In genomic region chr15:70217246-70218160, GRCh38 we compare ENCODE assay signal across 16 cellular contexts.
"Had no signal": no experiment of that assay in that cellular context is flagged by ENCODE, and none has a peak within 500 bp of the region (broad histone marks: within the 10 kb centered on the region; RNA-seq: fewer than 3 reads in every experiment).

No MANE protein-coding gene starts in this region.

- H3K27me3 Mint-ChIP-seq: activated naive CD4-positive, alpha-beta T cell treated with anti-CD3 and anti-CD28 coated beads, Interleukin-2, amount 50 U/mL, for 24 hours had no signal

- ATAC-seq: gastrocnemius medialis; left lung; stimulated activated naive CD8-positive, alpha-beta T cell treated with anti-CD3 and anti-CD28 coated beads, Interleukin-15, Interleukin-2, amounts not matched to agents 100 U/mL and 50 U/mL, for 24 hours; WTC11 had no signal

- H3K27ac ChIP-seq: epithelial cell of prostate, gastrocnemius medialis, left lung, ovary, suprapubic skin had no signal

- DNase-seq: activated CD4-positive, alpha-beta T cell treated with anti-CD3 and anti-CD28 coated beads, Interleukin-2, amount 10 ng/mL, durations not matched to agents 7 days and 5 days; activated effector memory CD4-positive, alpha-beta T cell treated with Interleukin-2 at 50 U/mL for 16 hours; cortex of kidney; effector memory CD4-positive, alpha-beta T cell; gastrocnemius medialis; left lung; ovary; stimulated activated CD4-positive, alpha-beta T cell treated with anti-CD3 and anti-CD28 coated beads, Interleukin-2, amount 100 ng/mL, for 48 hours; stimulated activated naive CD8-positive, alpha-beta T cell treated with anti-CD3 and anti-CD28 coated beads, Interleukin-15, Interleukin-2, amounts not matched to agents 100 U/mL and 50 U/mL, for 24 hours had no signal

- H3K27ac Mint-ChIP-seq: activated CD4-positive, alpha-beta T cell treated with anti-CD3 and anti-CD28 coated beads, Interleukin-2, amount 10 ng/mL, durations not matched to agents 7 days and 5 days; activated naive CD4-positive, alpha-beta T cell treated with anti-CD3 and anti-CD28 coated beads, Interleukin-2, amount 50 U/mL, for 24 hours; type B pancreatic cell; WTC11 had no signal

- H3K9me3 ChIP-seq: gastrocnemius medialis, left lung, ovary, suprapubic skin had no signal

- H3K4me3 Mint-ChIP-seq: activated CD4-positive, alpha-beta T cell treated with anti-CD3 and anti-CD28 coated beads, Interleukin-2, amount 10 ng/mL, durations not matched to agents 7 days and 5 days; activated naive CD4-positive, alpha-beta T cell treated with anti-CD3 and anti-CD28 coated beads, Interleukin-2, amount 50 U/mL, for 24 hours; central memory CD8-positive, alpha-beta T cell; type B pancreatic cell; WTC11 had no signal

- H3K9me3 Mint-ChIP-seq: activated CD4-positive, alpha-beta T cell treated with anti-CD3 and anti-CD28 coated beads, Interleukin-2, amount 10 ng/mL, durations not matched to agents 7 days and 5 days; activated naive CD4-positive, alpha-beta T cell treated with anti-CD3 and anti-CD28 coated beads, Interleukin-2, amount 50 U/mL, for 24 hours; central memory CD8-positive, alpha-beta T cell; type B pancreatic cell; WTC11 had no signal

- H3K27me3 ChIP-seq: gastrocnemius medialis, left lung, ovary, suprapubic skin had no signal

- H3K4me1 Mint-ChIP-seq: activated CD4-positive, alpha-beta T cell treated with anti-CD3 and anti-CD28 coated beads, Interleukin-2, amount 10 ng/mL, durations not matched to agents 7 days and 5 days; activated naive CD4-positive, alpha-beta T cell treated with anti-CD3 and anti-CD28 coated beads, Interleukin-2, amount 50 U/mL, for 24 hours; central memory CD8-positive, alpha-beta T cell had no signal

- H3K4me3 ChIP-seq: gastrocnemius medialis, left lung, ovary, suprapubic skin had no signal

- H3K36me3 ChIP-seq: gastrocnemius medialis, left lung, ovary, suprapubic skin had no signal

- H3K36me3 Mint-ChIP-seq: activated naive CD4-positive, alpha-beta T cell treated with anti-CD3 and anti-CD28 coated beads, Interleukin-2, amount 50 U/mL, for 24 hours; brain; type B pancreatic cell; WTC11 had no signal
